ENCODE assay signal across 26 cellular contexts in genomic region chr1:74780600-74780999, GRCh38. TPM values are rescaled to one million over a fixed set of nuclear protein-coding genes. Genes with fewer than 3 reads are reported as not detected.
A peak's percentile ranks its signal among the peaks of the same experiment; 100 is the strongest.
DNase-seq lines count a peak whose midpoint lies in the region; ATAC-seq, FAIRE-seq and TF ChIP-seq lines count a peak whose summit lies in the region.
"Had no signal": no experiment of that assay in that cellular context is flagged by ENCODE, and none has a peak within 500 bp of the region (broad histone marks: within the 10 kb centered on the region; RNA-seq: fewer than 3 reads in every experiment).

No MANE protein-coding gene starts in this region.

- no peak for TF ChIP-seq EP300 in HepG2 (IDR thresholded peaks at IDR 0.05; ENCODE audit: low read depth in 2 of 2, low read length in 2 of 2)
- no peak for TF ChIP-seq EP300 in HepG2 (CRISPR knock-in tag; IDR thresholded peaks at IDR 0.05; ENCODE audit: borderline replicate concordance)
- no peak for TF ChIP-seq EP300 in suprapubic skin (IDR thresholded peaks at IDR 0.05)

- H3K27ac ChIP-seq in HepG2 (ENCODE audit: extremely low read length, insufficient read depth, low read length) = no peak overlapping the region
- H3K27ac ChIP-seq in right lobe of liver = no peak overlapping the region
- no peak overlapping the region for H3K27ac ChIP-seq in iPS-20b (ENCODE audit: low read length)
- H3K27ac ChIP-seq in suprapubic skin = no peak overlapping the region
- H3K27ac ChIP-seq: 22Rv1, GM23248, PC-9, SJCRH30 had no signal

- H3K4me1 ChIP-seq in HepG2 (ENCODE audit: insufficient read depth, low read length) (peaks cover 8% of the 10 kb centered on the region; the same call in 1 of the 2 replicates), right lobe of liver (no peaks in the 10 kb centered on the region), iPS-20b (ENCODE audit: insufficient read depth, low read length) (peaks cover 14% of the 10 kb centered on the region; the same call in 1 of the 2 replicates), suprapubic skin (no peaks in the 10 kb centered on the region)
- H3K4me1 ChIP-seq: SJCRH30 had no signal

- no peaks in the 10 kb centered on the region for H3K79me2 ChIP-seq in HepG2 (ENCODE audit: insufficient read depth, low read length)

- POLR2A ChIA-PET in HepG2 (lab: Yijun Ruan, JAX) = no interaction called here

- DNase-seq in HepG2 (ENCODE audit: low spot score) (peak; percentile 6), right lobe of liver (no peak), astrocyte of the cerebellum (ENCODE audit: low read depth) (peak; percentile 59), GM12891 (ENCODE audit: insufficient read length, low spot score) (no peak), activated gamma-delta T cell treated with Interleukin-2 at 50 U/mL for 16 hours (no peak), RPMI8226 (no peak), suprapubic skin (ENCODE audit: low spot score in 2 of 2) (no peak)
- DNase-seq: AML-193; C1 segment of cervical spinal cord; Calu3; CD8-positive, alpha-beta T cell; DMS153; GM23248; Kasumi-1; MG63; NCI-H1048; NCI-H1417 treated with DMSO at 0.1 percent for 48 hours; NCI-H187; NCI-H446 treated with DMSO at 0.1 percent for 48 hours; NCI-H526 treated with DMSO at 0.1 percent for 48 hours; PC-9; SJCRH30 had no signal

- intact Hi-C loops in HepG2 (cut with micrococcal nuclease; ENCODE audit: unreplicated experiment) = no loop called here
- intact Hi-C loops in right lobe of liver (cut with DNase I) = no loop called here

- TF ChIP-seq POLR2A in HepG2 (IDR thresholded peaks at IDR 0.05; ENCODE audit: insufficient read depth in 1 of 2, low read depth in 2 of 2, low read length in 2 of 2) (no peak), right lobe of liver (IDR thresholded peaks at IDR 0.05) (no peak), GM12891 (IDR thresholded peaks at IDR 0.05; ENCODE audit: low read depth, low read length) (no peak), suprapubic skin (IDR thresholded peaks at IDR 0.05) (no peak)

- H3K36me3 ChIP-seq in HepG2 (replicated peaks in 1 of 2; ENCODE audit: control insufficient read depth in 1 of 2, insufficient read depth in 2 of 2, low read length in 2 of 2) = no peaks in the 10 kb centered on the region
- no peaks in the 10 kb centered on the region for H3K36me3 ChIP-seq in right lobe of liver
- H3K36me3 ChIP-seq in iPS-20b (ENCODE audit: insufficient read depth, low read depth, low read length) = no peaks in the 10 kb centered on the region
- no peaks in the 10 kb centered on the region for H3K36me3 ChIP-seq in suprapubic skin
- H3K36me3 ChIP-seq: MG63, SJCRH30 had no signal

- TF ChIP-seq CTCF in HepG2 (CRISPR knock-in tag; IDR thresholded peaks at IDR 0.05) (no peak), right lobe of liver (IDR thresholded peaks at IDR 0.05) (no peak), astrocyte of the cerebellum (IDR thresholded peaks at IDR 0.05; ENCODE audit: low read depth, low read length, missing control alignments) (no peak), suprapubic skin (IDR thresholded peaks at IDR 0.05) (no peak)

- H3K4me3 ChIP-seq in HepG2 (replicated peaks in 1 of 3; ENCODE audit: insufficient read depth in 1 of 3, low read depth in 2 of 3, low read length in 3 of 3) (no peak overlapping the region), right lobe of liver (no peak overlapping the region), astrocyte of the cerebellum (ENCODE audit: low read depth, low read length) (no peak overlapping the region), iPS-20b (ENCODE audit: low read length) (no peak overlapping the region), suprapubic skin (no peak overlapping the region)
- H3K4me3 ChIP-seq: GM23248, MG63, PC-9, SJCRH30 had no signal

- no peaks in the 10 kb centered on the region for H4K20me1 ChIP-seq in HepG2 (ENCODE audit: insufficient read depth, low read length)

- no peaks in the 10 kb centered on the region for H3K9me3 ChIP-seq in HepG2 (ENCODE audit: low read length)
- no peaks in the 10 kb centered on the region for H3K9me3 ChIP-seq in right lobe of liver
- H3K9me3 ChIP-seq in iPS-20b (ENCODE audit: insufficient read depth, low read depth, low read length) = no peaks in the 10 kb centered on the region
- no peaks in the 10 kb centered on the region for H3K9me3 ChIP-seq in suprapubic skin
- H3K9me3 ChIP-seq: MG63, SJCRH30 had no signal

- H3K4me2 ChIP-seq in HepG2 (ENCODE audit: low read depth, low read length) = no peak overlapping the region
- H3K4me2 ChIP-seq: PC-9 had no signal

- no peak for TF ChIP-seq RAD21 in HepG2 (CRISPR knock-in tag; IDR thresholded peaks at IDR 0.05)

- no TSS peak for BruUV-seq in HepG2 (replicated peaks; lab: Mats Ljungman, UMichigan)

- H2AFZ ChIP-seq in HepG2 (ENCODE audit: low read length) = no peak overlapping the region
- H2AFZ ChIP-seq: GM23248, PC-9 had no signal

- no peaks in the 10 kb centered on the region for H3K27me3 ChIP-seq in HepG2 (ENCODE audit: control insufficient read depth in 1 of 2, insufficient read depth in 2 of 2, low read length in 2 of 2)
- H3K27me3 ChIP-seq in right lobe of liver = peaks cover 0 to 7% of the 10 kb centered on the region in 2 donors
- no peaks in the 10 kb centered on the region for H3K27me3 ChIP-seq in iPS-20b (ENCODE audit: insufficient read depth, low read length)
- no peaks in the 10 kb centered on the region for H3K27me3 ChIP-seq in suprapubic skin
- H3K27me3 ChIP-seq: MG63, SJCRH30 had no signal

- peak; percentile 72 for ATAC-seq in HepG2
- ATAC-seq in right lobe of liver = no peak
- ATAC-seq: CD8-positive, alpha-beta T cell had no signal

- FAIRE-seq in HepG2 (lab: Jason Lieb, UNC) (no peak), GM12891 (lab: Jason Lieb, UNC) (no peak)
- FAIRE-seq: GM12892, HTR-8/SVneo had no signal

- H3K9ac ChIP-seq in HepG2 (ENCODE audit: insufficient read depth, low read depth, low read length) = no peak overlapping the region
- H3K9ac ChIP-seq in iPS-20b (ENCODE audit: low read depth, low read length) = peak overlapping the region; percentile 52; the same call in 1 of the 2 replicates
- H3K9ac ChIP-seq: GM23248 had no signal

- CTCF ChIA-PET in HepG2 (lab: Yijun Ruan, JAX; ENCODE audit: low intra/inter-chr PET ratio, low total read pairs) = no interaction called here

- in situ Hi-C loops in HepG2 (cut with HindIII; ENCODE audit: extremely low pct_ligation_motif_present, low pct_unique_long_range_greater_than_20kb) = no loop called here
- in situ Hi-C loops in astrocyte of the cerebellum (cut with HindIII; ENCODE audit: low sequenced_read_pairs) = loop anchor here (10.0 kb wide), 1 partner anchor 424 kb away; no protein-coding TSS in a partner anchor

- WGBS in HepG2 (ENCODE audit: low lambda C conversion rate) = 0% methylated on average over 2 of the region's 2 CpGs
- 20% methylated on average over 2 of the region's 2 CpGs for WGBS in right lobe of liver (ENCODE audit: insufficient coverage, low coverage, low lambda C conversion rate, missing lambda C conversion rate)
- 54% methylated on average over 2 of the region's 2 CpGs for WGBS in suprapubic skin

RNA-seq across cellular contexts. Expression of gene TYW3, which starts 47.6 kb away (rescaled TPM):
- 45.8 and 77.2 TPM in 2 replicates for total RNA-seq in HepG2 (2016; rRNA removed; fragmentation: Illumina TruSeq; extraction: Trizol)
- 20.0 and 24.3 TPM in 2 replicates for total RNA-seq in HepG2 (2016; cell fraction: cytosol; rRNA removed; fragmentation: Illumina TruSeq; extraction: Trizol; ENCODE audit: low read depth)
- 48.2 and 77.6 TPM in 2 replicates for total RNA-seq in HepG2 (2016; cell fraction: insoluble cytoplasmic fraction; rRNA removed; fragmentation: Illumina TruSeq; extraction: Trizol)
- 55.2 and 64.7 TPM in 2 replicates for total RNA-seq in HepG2 (2016; cell fraction: membrane; rRNA removed; fragmentation: Illumina TruSeq; extraction: Trizol)
- 23.1 and 25.9 TPM in 2 replicates for total RNA-seq in HepG2 (2016; cell fraction: nucleus; rRNA removed; fragmentation: Illumina TruSeq; extraction: Trizol)
- polyA plus RNA-seq in HepG2 (2011; rRNA removed) = 11.7 and 17.6 TPM in 2 replicates
- 7.5 and 11.1 TPM in 2 replicates for polyA plus RNA-seq in HepG2 (2011; cell fraction: cytosol; rRNA removed)
- 5.8 and 6.9 TPM in 2 replicates for polyA plus RNA-seq in HepG2 (2011; cell fraction: nucleus; rRNA removed)
- 18.2 and 30.2 TPM in 2 replicates for polyA plus RNA-seq in HepG2 (2012)
- 45.2 and 48.7 TPM in 2 replicates for polyA plus RNA-seq in HepG2 (2016; cell fraction: cytosol; fragmentation: Illumina TruSeq; extraction: Trizol; ENCODE audit: low read depth)
- 88.2 and 89.8 TPM in 2 replicates for polyA plus RNA-seq in HepG2 (2016; cell fraction: insoluble cytoplasmic fraction; fragmentation: Illumina TruSeq; extraction: Trizol; ENCODE audit: low read depth)
- polyA plus RNA-seq in HepG2 (2016; cell fraction: membrane; fragmentation: Illumina TruSeq; extraction: Trizol; ENCODE audit: low read depth) = 62.5 and 75.3 TPM in 2 replicates
- polyA plus RNA-seq in HepG2 (2016; cell fraction: nucleus; fragmentation: Illumina TruSeq; extraction: Trizol; ENCODE audit: insufficient read depth, low read depth) = 41.1 and 43.4 TPM in 2 replicates
- polyA minus RNA-seq in HepG2 (2011; rRNA and poly(A)+ RNA removed; ENCODE audit: low replicate concordance) = 7.4 and 14.2 TPM in 2 replicates
- 8.8 and 10.0 TPM in 2 replicates for polyA minus RNA-seq in HepG2 (2011; cell fraction: cytosol; rRNA and poly(A)+ RNA removed)
- 29.8 and 29.9 TPM in 2 replicates for polyA minus RNA-seq in HepG2 (2011; cell fraction: nucleus; rRNA and poly(A)+ RNA removed)
- total RNA-seq in right lobe of liver = 10 to 100 TPM in 2 of 6 experiments, 1 to 10 TPM in 4; 7.4 to 10.8 (median 8.5) TPM
- polyA plus RNA-seq in GM12891 (2012; ENCODE audit: low read depth, missing spikeins) = 47.7 TPM
- total RNA-seq in suprapubic skin = 10 to 100 TPM in 2 of 4 donors, 1 to 10 TPM in 2; 7.4 to 15.8 (median 11.0) TPM

RNA-seq across cellular contexts. Expression of gene CRYZ, which starts 47.8 kb away (rescaled TPM):
- total RNA-seq in HepG2 (2016; rRNA removed; fragmentation: Illumina TruSeq; extraction: Trizol) (115 and 203 TPM in 2 replicates), right lobe of liver (100 to 1,000 TPM; 127 to 177 (median 150) TPM), suprapubic skin (10 to 100 TPM; 18.7 to 39.1 (median 27.3) TPM)
- 11.6 and 13.0 TPM in 2 replicates for total RNA-seq in HepG2 (2016; cell fraction: cytosol; rRNA removed; fragmentation: Illumina TruSeq; extraction: Trizol; ENCODE audit: low read depth)
- total RNA-seq in HepG2 (2016; cell fraction: insoluble cytoplasmic fraction; rRNA removed; fragmentation: Illumina TruSeq; extraction: Trizol) = 115 and 198 TPM in 2 replicates
- 40.3 and 47.4 TPM in 2 replicates for total RNA-seq in HepG2 (2016; cell fraction: membrane; rRNA removed; fragmentation: Illumina TruSeq; extraction: Trizol)
- total RNA-seq in HepG2 (2016; cell fraction: nucleus; rRNA removed; fragmentation: Illumina TruSeq; extraction: Trizol) = 55.8 and 62.4 TPM in 2 replicates
- polyA plus RNA-seq in HepG2 (2011; rRNA removed) = 149 and 211 TPM in 2 replicates
- polyA plus RNA-seq in HepG2 (2011; cell fraction: cytosol; rRNA removed) = 82.6 and 124 TPM in 2 replicates
- polyA plus RNA-seq in HepG2 (2011; cell fraction: nucleus; rRNA removed) = 63.1 and 80.9 TPM in 2 replicates
- 110 and 119 TPM in 2 replicates for polyA plus RNA-seq in HepG2 (2012)
- polyA plus RNA-seq in HepG2 (2016; cell fraction: cytosol; fragmentation: Illumina TruSeq; extraction: Trizol; ENCODE audit: low read depth) = 11.6 and 11.8 TPM in 2 replicates
- 192 and 213 TPM in 2 replicates for polyA plus RNA-seq in HepG2 (2016; cell fraction: insoluble cytoplasmic fraction; fragmentation: Illumina TruSeq; extraction: Trizol; ENCODE audit: low read depth)
- polyA plus RNA-seq in HepG2 (2016; cell fraction: membrane; fragmentation: Illumina TruSeq; extraction: Trizol; ENCODE audit: low read depth) = 38.2 and 41.7 TPM in 2 replicates
- 103 and 104 TPM in 2 replicates for polyA plus RNA-seq in HepG2 (2016; cell fraction: nucleus; fragmentation: Illumina TruSeq; extraction: Trizol; ENCODE audit: insufficient read depth, low read depth)
- polyA minus RNA-seq in HepG2 (2011; rRNA and poly(A)+ RNA removed; ENCODE audit: low replicate concordance) = 13.3 and 37.8 TPM in 2 replicates
- 59.3 and 73.9 TPM in 2 replicates for polyA minus RNA-seq in HepG2 (2011; cell fraction: cytosol; rRNA and poly(A)+ RNA removed)
- 51.9 and 74.7 TPM in 2 replicates for polyA minus RNA-seq in HepG2 (2011; cell fraction: nucleus; rRNA and poly(A)+ RNA removed)
- polyA plus RNA-seq in GM12891 (2012; ENCODE audit: low read depth, missing spikeins) = 85.5 TPM

Comparison
In these comparisons a context has a peak if more than half of its experiments do, and no peak if none do; other contexts are left out.
1. DNase-seq: peak in HepG2 (single experiment) and astrocyte of the cerebellum (single experiment); none in right lobe of liver (0 of 3), GM12891 (single experiment), activated gamma-delta T cell treated with Interleukin-2 at 50 U/mL for 16 hours (single experiment), RPMI8226 (single experiment) and suprapubic skin (0 of 2).